ENCODE assay signal across 15 cellular contexts in the genomic region with DNA sequence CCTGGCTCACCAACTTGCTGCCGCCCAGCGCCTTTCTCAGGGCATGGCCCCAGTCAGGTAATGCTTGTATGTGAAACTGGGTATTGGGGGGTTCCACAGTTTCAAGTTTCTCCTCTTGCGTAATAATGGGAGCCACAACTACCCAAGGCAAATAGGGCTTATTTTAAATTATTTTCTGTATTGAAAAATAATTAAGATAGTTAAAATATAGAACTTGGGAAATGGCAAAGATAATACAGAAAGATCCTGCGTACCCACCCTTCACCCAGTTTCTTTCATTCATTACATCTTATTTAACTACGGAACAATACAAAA. TPM values are rescaled to one million over a fixed set of nuclear protein-coding genes. Genes with fewer than 3 reads are reported as not detected.
DNase-seq lines count a peak whose midpoint lies in the region; ATAC-seq and TF ChIP-seq lines count a peak whose summit lies in the region.
"Had no signal": no experiment of that assay in that cellular context is flagged by ENCODE, and none has a peak within 500 bp of the region (broad histone marks: within the 10 kb centered on the region; RNA-seq: fewer than 3 reads in every experiment).

No MANE protein-coding gene starts in this region.

- ATAC-seq in left ventricle myocardium superior = no peak

- DNase-seq in right atrium auricular region (ENCODE audit: low spot score) (no peak), left ventricle myocardium superior (no peak), chondrocyte (ENCODE audit: low spot score) (no peak), kidney epithelial cell (ENCODE audit: low read depth) (no peak), testis (no peak), DMS 273 treated with DMSO at 0.1 percent for 48 hours (lab: John Stamatoyannopoulos, UW) (no peak), cerebellum (ENCODE audit: low spot score) (no peak), putamen (ENCODE audit: low spot score) (no peak)
- DNase-seq: DMS153, Kasumi-1, NCI-H2029, ovary had no signal

- intact Hi-C loops in left ventricle myocardium superior (cut with micrococcal nuclease) (no loop called here), testis (cut with DNase I; ENCODE audit: low total_unique reads) (no loop called here)

- H3K4me3 ChIP-seq in right atrium auricular region (peak overlapping the region; percentile 43 to 57), kidney epithelial cell (ENCODE audit: low read depth, low read length) (peak overlapping the region; percentile 11), testis (peak overlapping the region; percentile 36 to 40)
- H3K4me3 ChIP-seq: lung, ovary had no signal

- peaks cover 2% of the 10 kb centered on the region for H3K36me3 Mint-ChIP-seq in chondrocyte (ENCODE audit: low read depth)

- H3K9me3 ChIP-seq in right atrium auricular region (no peaks in the 10 kb centered on the region), testis (no peaks in the 10 kb centered on the region)
- H3K9me3 ChIP-seq: ovary had no signal

- H3K4me1 Mint-ChIP-seq in chondrocyte (ENCODE audit: low read depth) = peaks cover 14% of the 10 kb centered on the region

- peaks cover 62% of the 10 kb centered on the region for H3K27me3 Mint-ChIP-seq in chondrocyte (ENCODE audit: low read depth)

- no peak overlapping the region for H3K27ac Mint-ChIP-seq in chondrocyte (ENCODE audit: unreplicated experiment)

- H3K27ac ChIP-seq in right atrium auricular region = no peak overlapping the region
- H3K27ac ChIP-seq in testis = no peak overlapping the region
- H3K27ac ChIP-seq: ovary had no signal

- no peaks in the 10 kb centered on the region for H3K27me3 ChIP-seq in right atrium auricular region
- peaks cover 15% of the 10 kb centered on the region for H3K27me3 ChIP-seq in kidney epithelial cell (ENCODE audit: control insufficient read depth, insufficient read depth, low read length)
- H3K27me3 ChIP-seq in testis = no peaks in the 10 kb centered on the region
- H3K27me3 ChIP-seq: ovary had no signal

- no peaks in the 10 kb centered on the region for H3K9me3 Mint-ChIP-seq in chondrocyte (ENCODE audit: low read depth)

- TF ChIP-seq POLR2A in testis (IDR thresholded peaks at IDR 0.05) = no peak

- H3K4me1 ChIP-seq in right atrium auricular region (peaks cover 0 to 12% of the 10 kb centered on the region in 2 donors), testis (no peaks in the 10 kb centered on the region)

- H3K36me3 ChIP-seq in right atrium auricular region (no peaks in the 10 kb centered on the region), kidney epithelial cell (ENCODE audit: control insufficient read depth, insufficient read depth, low read length) (no peaks in the 10 kb centered on the region), testis (ENCODE audit: low read depth, missing control alignments) (no peaks in the 10 kb centered on the region)
- H3K36me3 ChIP-seq: ovary had no signal

- H3K4me3 Mint-ChIP-seq in chondrocyte (ENCODE audit: unreplicated experiment) = peak overlapping the region; percentile 66

- 31 to 36% methylated on average over 5 of the region's 5 CpGs for WGBS in testis, 2 donors

- TF ChIP-seq CTCF in right atrium auricular region (IDR thresholded peaks at IDR 0.05) = no peak
- TF ChIP-seq CTCF in chondrocyte (IDR thresholded peaks at IDR 0.05) = no peak
- no peak for TF ChIP-seq CTCF in kidney epithelial cell (IDR thresholded peaks at IDR 0.05; ENCODE audit: insufficient read depth, low read length, poor library complexity, severe bottlenecking)
- no peak for TF ChIP-seq CTCF in testis (IDR thresholded peaks at IDR 0.05)

RNA-seq across cellular contexts. Expression of a gene that starts 0.3 kb away (rescaled TPM):
- total RNA-seq in right atrium auricular region (1 to 10 TPM; 1.6 to 1.8 TPM), left ventricle myocardium superior (2.6 TPM), chondrocyte (not detected in 3 replicates), kidney epithelial cell (0.17 TPM in 1 of 2 replicates, not detected in the other), testis (1 to 10 TPM in 1 of 2 donors, under 1 TPM in 1; 0.93 to 2.4 TPM), cerebellum (4.2 TPM)
- polyA plus RNA-seq in testis (ENCODE audit: insufficient read depth, low read depth, low replicate concordance) = 0.54 TPM
- total RNA-seq: glomerular endothelial cell, SK-MEL-5 had no signal
